In genomic region chr10:128074589-128074988, GRCh38 we compare ENCODE assay signal across 26 cellular contexts.
"Had no signal": no experiment of that assay in that cellular context is flagged by ENCODE, and none has a peak within 500 bp of the region (broad histone marks: within the 10 kb centered on the region; RNA-seq: fewer than 3 reads in every experiment).

No MANE protein-coding gene starts in this region.

- H3K36me3 ChIP-seq: uterus had no signal

- DNase-seq: stimulated activated CD4-positive, alpha-beta T cell treated with anti-CD3 and anti-CD28 coated beads, Interleukin-2, amount 100 ng/mL, for 48 hours; stimulated activated CD4-positive, alpha-beta T cell treated with anti-CD3 and anti-CD28 coated beads, Interleukin-4, amount 100 ng/mL, for 1 hour; stimulated activated CD4-positive, alpha-beta T cell treated with anti-CD3 and anti-CD28 coated beads, Interleukin-4, amount 100 ng/mL, for 24 hours; stimulated activated CD4-positive, alpha-beta T cell treated with anti-CD3 and anti-CD28 coated beads, Interleukin-4, amount 100 ng/mL, for 4 hours; stimulated activated CD8-positive, alpha-beta memory T cell treated with anti-CD3 and anti-CD28 coated beads, Interleukin-4, amount 100 ng/mL, for 48 hours; stimulated activated naive B cell treated with anti-CD40 and anti-IgM and Interleukin-4, amounts not matched to agents 10 μg/mL and 1 μg/mL and 100 μg/mL, for 72 hours; stimulated activated naive CD4-positive, alpha-beta T cell; stimulated activated naive CD4-positive, alpha-beta T cell treated with Interleukin-2 at 50 U/mL for 16 hours; stimulated activated naive CD8-positive, alpha-beta T cell treated with anti-CD3 and anti-CD28 coated beads, Interleukin-15, amount 100 ng/mL, for 72 hours; stimulated activated naive CD8-positive, alpha-beta T cell treated with anti-CD3 and anti-CD28 coated beads, Interleukin-15, Interleukin-2, amounts not matched to agents 100 U/mL and 50 U/mL, for 24 hours; stomach; substantia nigra; testis; thyroid gland; trophoblast cell; uterus had no signal

- H3K4me1 ChIP-seq: stomach, testis, thyroid gland, tibial nerve, transverse colon, upper lobe of right lung, uterus, vagina had no signal

- H3K27me3 ChIP-seq: stomach, suprapubic skin, testis, thyroid gland, tibial artery, tibial nerve, transverse colon, upper lobe of left lung, upper lobe of right lung, uterus, vagina had no signal

- H3K4me3 ChIP-seq: stomach, suprapubic skin, testis, thoracic aorta, thyroid gland, tibial artery, tibial nerve, transverse colon, upper lobe of left lung, upper lobe of right lung, uterus, vagina had no signal

- ATAC-seq: stimulated activated effector memory CD8-positive, alpha-beta T cell treated with anti-CD3 and anti-CD28 coated beads, Interleukin-12 subunit alpha, Interleukin-12 subunit beta, amount 100 ng/mL, for 72 hours; stimulated activated memory B cell treated with anti-CD40 and anti-IgM and Interleukin-4, amounts not matched to agents 10 μg/mL and 1 μg/mL and 100 μg/mL, for 72 hours; stimulated activated naive B cell treated with anti-CD40 and anti-IgM and Interleukin-4, amounts not matched to agents 10 μg/mL and 1 μg/mL and 100 μg/mL, for 72 hours; stimulated activated naive CD8-positive, alpha-beta T cell treated with anti-CD3 and anti-CD28 coated beads, Interleukin-15, amount 100 ng/mL, for 72 hours; stimulated activated naive CD8-positive, alpha-beta T cell treated with anti-CD3 and anti-CD28 coated beads, Interleukin-15, Interleukin-2, amounts not matched to agents 100 U/mL and 50 U/mL, for 24 hours; upper lobe of right lung had no signal

- H3K27ac ChIP-seq: stomach, suprapubic skin, testis, thoracic aorta, thyroid gland, tibial artery, tibial nerve, transverse colon, upper lobe of left lung, upper lobe of right lung, uterus, vagina had no signal

- H3K9me3 ChIP-seq: stomach, suprapubic skin, testis, thoracic aorta, thyroid gland, tibial artery, tibial nerve, transverse colon, upper lobe of left lung, upper lobe of right lung, uterus, vagina had no signal
